10 cellular contexts compared by ENCODE assay signal in the genomic region with DNA sequence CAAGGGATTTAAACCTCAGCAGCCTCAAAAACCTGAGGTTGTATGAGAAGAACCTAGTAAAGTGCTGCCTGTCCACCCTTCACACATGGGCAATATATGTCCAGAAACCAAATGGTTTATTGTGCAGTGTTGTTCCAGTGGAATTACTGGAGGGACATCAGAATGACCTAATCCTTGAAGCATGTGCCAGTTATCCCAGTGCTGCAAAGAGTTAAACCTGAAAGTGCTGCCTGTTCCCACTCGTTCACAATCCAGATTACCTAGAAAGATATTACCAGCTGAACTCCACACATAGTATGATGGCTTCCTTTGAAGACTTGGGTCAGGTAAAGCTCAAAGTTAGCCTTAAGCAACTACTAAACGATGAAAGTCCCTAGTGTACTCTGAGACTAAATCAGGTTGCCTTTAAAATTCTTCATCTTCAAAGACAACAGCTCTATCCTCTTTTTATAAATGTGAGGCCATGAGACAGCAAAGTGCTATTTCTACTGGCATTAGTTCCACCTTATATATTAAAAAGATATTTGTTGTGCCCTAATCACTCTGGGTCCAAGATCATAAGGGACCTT.
DNase-seq lines count a peak whose midpoint lies in the region; ATAC-seq lines count a peak whose summit lies in the region.
"Had no signal": no experiment of that assay in that cellular context is flagged by ENCODE, and none has a peak within 500 bp of the region (broad histone marks: within the 10 kb centered on the region; RNA-seq: fewer than 3 reads in every experiment).

No MANE protein-coding gene starts in this region.

- peak overlapping the region; percentile 36 for H3K4me2 ChIP-seq in skeletal muscle satellite cell (ENCODE audit: low read length)

- H3K4me1 Mint-ChIP-seq in activated CD8-positive, alpha-beta memory T cell treated with anti-CD3 and anti-CD28 coated beads, Interleukin-2, amount 10 ng/mL, durations not matched to agents 7 days and 5 days: peaks cover 67% of the 10 kb centered on the region
- peaks cover 77% of the 10 kb centered on the region for H3K4me1 Mint-ChIP-seq in central memory CD8-positive, alpha-beta T cell

- no peaks in the 10 kb centered on the region for H3K27me3 ChIP-seq in skeletal muscle satellite cell (ENCODE audit: control insufficient read depth, insufficient read depth, low read length)

- H3K4me3 Mint-ChIP-seq in activated CD8-positive, alpha-beta memory T cell treated with anti-CD3 and anti-CD28 coated beads, Interleukin-2, amount 10 ng/mL, durations not matched to agents 7 days and 5 days: no peak overlapping the region
- H3K4me3 Mint-ChIP-seq in central memory CD8-positive, alpha-beta T cell: no peak overlapping the region

- no peaks in the 10 kb centered on the region for H3K27me3 Mint-ChIP-seq in activated CD8-positive, alpha-beta memory T cell treated with anti-CD3 and anti-CD28 coated beads, Interleukin-2, amount 10 ng/mL, durations not matched to agents 7 days and 5 days
- no peaks in the 10 kb centered on the region for H3K27me3 Mint-ChIP-seq in central memory CD8-positive, alpha-beta T cell

- no peak for DNase-seq in activated CD8-positive, alpha-beta memory T cell treated with anti-CD3 and anti-CD28 coated beads, Interleukin-2, amount 10 ng/mL, durations not matched to agents 7 days and 5 days
- DNase-seq in activated CD8-positive, alpha-beta memory T cell treated with anti-CD3 and anti-CD28 coated beads for 24 hours: no peak
- DNase-seq in LHCN-M2 (ENCODE audit: low read depth): peak; percentile 78
- no peak for DNase-seq in central memory CD8-positive, alpha-beta T cell (ENCODE audit: low spot score in 2 of 2)
- no peak for DNase-seq in putamen (ENCODE audit: low spot score)
- DNase-seq in NCI-H187 treated with DMSO at 0.1 percent for 48 hours (lab: John Stamatoyannopoulos, UW): no peak
- no peak for DNase-seq in middle frontal gyrus (ENCODE audit: extremely low spot score, low spot score)
- DNase-seq: activated CD4-positive, alpha-beta T cell treated with anti-CD3 and anti-CD28 coated beads for 4 hours had no signal

- CTCF ChIA-PET in activated CD8-positive, alpha-beta memory T cell treated with anti-CD3 and anti-CD28 coated beads, Interleukin-2, amount 10 ng/mL, durations not matched to agents 7 days and 5 days (lab: Charles Lee): interaction anchor here (0.5 kb wide), 1 partner anchor 293 kb away, joined by 3 read pairs; no protein-coding TSS in a partner anchor

- no peaks in the 10 kb centered on the region for H3K9me3 Mint-ChIP-seq in activated CD8-positive, alpha-beta memory T cell treated with anti-CD3 and anti-CD28 coated beads, Interleukin-2, amount 10 ng/mL, durations not matched to agents 7 days and 5 days (ENCODE audit: low read depth)
- H3K9me3 Mint-ChIP-seq in central memory CD8-positive, alpha-beta T cell: no peaks in the 10 kb centered on the region

- H3K27ac Mint-ChIP-seq in activated CD8-positive, alpha-beta memory T cell treated with anti-CD3 and anti-CD28 coated beads, Interleukin-2, amount 10 ng/mL, durations not matched to agents 7 days and 5 days: peak overlapping the region; percentile 34
- H3K27ac Mint-ChIP-seq in central memory CD8-positive, alpha-beta T cell (ENCODE audit: low read depth): peak overlapping the region; percentile 22

- no peaks in the 10 kb centered on the region for H3K36me3 ChIP-seq in skeletal muscle satellite cell (ENCODE audit: insufficient read depth, low read length)
- H3K36me3 ChIP-seq: thoracic aorta had no signal

- peaks cover 4% of the 10 kb centered on the region for H3K36me3 Mint-ChIP-seq in activated CD8-positive, alpha-beta memory T cell treated with anti-CD3 and anti-CD28 coated beads, Interleukin-2, amount 10 ng/mL, durations not matched to agents 7 days and 5 days
- H3K36me3 Mint-ChIP-seq in central memory CD8-positive, alpha-beta T cell (ENCODE audit: insufficient read depth): peaks cover 5% of the 10 kb centered on the region

- ATAC-seq in activated CD8-positive, alpha-beta memory T cell treated with anti-CD3 and anti-CD28 coated beads, Interleukin-2, amount 10 ng/mL, durations not matched to agents 7 days and 5 days: no peak
- ATAC-seq in central memory CD8-positive, alpha-beta T cell (replicated peaks; ENCODE audit: extremely low read depth, poor library complexity, severe bottlenecking): no peak

- H3K9ac ChIP-seq in skeletal muscle satellite cell (ENCODE audit: low read depth, low read length): no peak overlapping the region

- H3K4me3 ChIP-seq in skeletal muscle satellite cell (ENCODE audit: low read length): no peak overlapping the region
- H3K4me3 ChIP-seq: thoracic aorta had no signal

- H3K4me1 ChIP-seq in skeletal muscle satellite cell (ENCODE audit: control insufficient read depth, insufficient read depth, low read length): peaks cover 46% of the 10 kb centered on the region

- no peaks in the 10 kb centered on the region for H3K9me3 ChIP-seq in skeletal muscle satellite cell (replicated peaks; ENCODE audit: low read length)
- H3K9me3 ChIP-seq: thoracic aorta had no signal
